ENCODE assay signal across 8 cellular contexts in the genomic region with DNA sequence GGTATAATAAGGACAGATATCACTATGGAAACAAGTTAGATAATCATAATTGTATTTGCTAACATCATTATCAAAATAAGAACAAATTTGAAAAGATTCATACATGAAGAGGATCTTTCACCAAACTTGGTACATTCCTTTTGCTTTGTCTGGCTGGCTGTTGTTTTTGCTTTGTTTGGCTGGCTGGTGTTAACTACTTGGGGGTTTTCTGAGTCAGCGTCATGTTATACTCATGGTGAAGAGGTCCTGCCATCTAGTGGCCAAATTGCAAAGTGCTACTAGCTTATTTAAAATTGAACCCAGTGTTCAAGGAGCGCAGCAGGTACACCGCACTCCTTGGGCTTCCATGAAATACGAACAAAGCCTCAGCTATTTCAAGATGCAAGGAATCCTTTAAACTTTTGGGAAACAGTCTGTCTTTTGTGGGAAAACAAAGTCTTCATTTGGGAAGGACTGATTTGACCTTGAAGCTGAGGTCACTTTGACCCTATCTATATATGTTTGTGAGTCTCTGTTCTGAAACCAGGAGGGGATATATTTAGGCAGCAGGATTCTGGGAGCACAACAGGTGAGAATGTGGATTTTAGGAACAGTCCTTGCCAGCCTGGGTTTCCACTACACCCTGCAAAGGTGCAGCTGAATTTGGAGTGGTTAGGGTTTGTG.
DNase-seq lines count a peak whose midpoint lies in the region; ATAC-seq and TF ChIP-seq lines count a peak whose summit lies in the region.

No MANE protein-coding gene starts in this region.

- H3K4me1 Mint-ChIP-seq in glutamatergic neuron (ENCODE audit: low read depth, unreplicated experiment) = no peaks in the 10 kb centered on the region
- H3K4me1 Mint-ChIP-seq in progenitor cell of endocrine pancreas (ENCODE audit: low read depth) = peaks cover 11% of the 10 kb centered on the region

- H3K27me3 Mint-ChIP-seq in glutamatergic neuron (ENCODE audit: unreplicated experiment) (no peaks in the 10 kb centered on the region), progenitor cell of endocrine pancreas (peaks cover 22% of the 10 kb centered on the region)

- no peak overlapping the region for H3K4me3 Mint-ChIP-seq in glutamatergic neuron (ENCODE audit: unreplicated experiment)
- H3K4me3 Mint-ChIP-seq in progenitor cell of endocrine pancreas (ENCODE audit: low read depth) = no peak overlapping the region

- TF ChIP-seq CTCF in glutamatergic neuron (IDR thresholded peaks at IDR 0.05; ENCODE audit: partially characterized antibody, unreplicated experiment) (peak; percentile 77), progenitor cell of endocrine pancreas (IDR thresholded peaks at IDR 0.05; ENCODE audit: unreplicated experiment) (peak; percentile 85)

- ATAC-seq in GM21367 (IDR thresholded peaks at IDR 0.05; ENCODE audit: unreplicated experiment) (peak; percentile 78), HG03571 (IDR thresholded peaks at IDR 0.05; ENCODE audit: unreplicated experiment) (peak; percentile 82)

- DNase-seq in Daoy (ENCODE audit: low read depth) = peak; percentile 69
- peak; percentile 5 to 75 for DNase-seq in NCI-H526 (lab: John Stamatoyannopoulos, UW)
- DNase-seq in activated gamma-delta T cell treated with anti-CD3 and anti-CD28 coated beads, Interleukin-2, amount 50 U/mL, for 16 hours (ENCODE audit: low read depth) = peak; percentile 1
- DNase-seq in glutamatergic neuron = peak; percentile 23
- DNase-seq in progenitor cell of endocrine pancreas (ENCODE audit: low spot score, unreplicated experiment) = peak; percentile 65
- DNase-seq in UCSD-AML1 (lab: John Stamatoyannopoulos, UW; ENCODE audit: unreplicated experiment) = no peak

- no peaks in the 10 kb centered on the region for H3K36me3 Mint-ChIP-seq in glutamatergic neuron (ENCODE audit: unreplicated experiment)
- H3K36me3 Mint-ChIP-seq in progenitor cell of endocrine pancreas (ENCODE audit: insufficient read depth) = no peaks in the 10 kb centered on the region

- H3K9me3 Mint-ChIP-seq in glutamatergic neuron (ENCODE audit: unreplicated experiment) (no peaks in the 10 kb centered on the region), progenitor cell of endocrine pancreas (ENCODE audit: low read depth) (no peaks in the 10 kb centered on the region)

- H3K27ac Mint-ChIP-seq in glutamatergic neuron (ENCODE audit: unreplicated experiment) (no peak overlapping the region), progenitor cell of endocrine pancreas (peak overlapping the region; percentile 91)
